21 cellular contexts compared by ENCODE assay signal in genomic region chr17:42305543-42306384, GRCh38. TPM values are rescaled to one million over a fixed set of nuclear protein-coding genes. Genes with fewer than 3 reads are reported as not detected.
A peak's percentile ranks its signal among the peaks of the same experiment; 100 is the strongest.
DNase-seq lines count a peak whose midpoint lies in the region; ATAC-seq, FAIRE-seq and TF ChIP-seq lines count a peak whose summit lies in the region.
"Had no signal": no experiment of that assay in that cellular context is flagged by ENCODE, and none has a peak within 500 bp of the region (broad histone marks: within the 10 kb centered on the region; RNA-seq: fewer than 3 reads in every experiment).

No MANE protein-coding gene starts in this region.

- SMC1A ChIA-PET in GM12878 (lab: Charles Lee; ENCODE audit: uncharacterized antibody, unreplicated experiment), result no interaction called here

- no peaks in the 10 kb centered on the region for H3K79me1 ChIP-seq in IMR-90 (ENCODE audit: low read depth in 1 of 2, low read length in 2 of 2)

- peaks cover 23 to 45% of the 10 kb centered on the region in 2 donors for H3K36me3 Mint-ChIP-seq in activated T-cell treated with anti-CD3 and anti-CD28 coated beads, Interleukin-2, amount 50 U/mL, for 72 hours (ENCODE audit: insufficient read depth in 2 of 2)

- H2AFZ ChIP-seq in IMR-90 (replicated peaks; ENCODE audit: low read length, poor library complexity) (no peak overlapping the region), GM12878 (ENCODE audit: control insufficient read depth, low read depth, low read length) (no peak overlapping the region)

- no peaks in the 10 kb centered on the region for H3K9me1 ChIP-seq in IMR-90 (ENCODE audit: insufficient read depth, low read length)

- peak overlapping the region; percentile 15 for H2AK9ac ChIP-seq in IMR-90 (replicated peaks; ENCODE audit: low read depth, low read length, poor library complexity)

- H3K27ac Mint-ChIP-seq in activated T-cell treated with anti-CD3 and anti-CD28 coated beads, Interleukin-2, amount 50 U/mL, for 72 hours, result peak overlapping the region; percentile 64
- H3K27ac Mint-ChIP-seq: activated B cell treated with CpG ODN at 0.5 μM for 24 hours had no signal

- H3K9me3 ChIP-seq in IMR-90 (ENCODE audit: control insufficient read depth, insufficient read depth, low read length), result no peaks in the 10 kb centered on the region
- H3K9me3 ChIP-seq in GM12878 (replicated peaks; ENCODE audit: control insufficient read depth, insufficient read depth, low read length), result no peaks in the 10 kb centered on the region
- no peaks in the 10 kb centered on the region for H3K9me3 ChIP-seq in gastrocnemius medialis
- H3K9me3 ChIP-seq: gastroesophageal sphincter, right atrium auricular region, uterus had no signal

- H3K4me3 ChIP-seq in IMR-90 (ENCODE audit: insufficient read depth, low read depth, low read length) (no peak overlapping the region), GM12878 (no peak overlapping the region), gastrocnemius medialis (no peak overlapping the region)
- H3K4me3 ChIP-seq: gastroesophageal sphincter, right atrium auricular region, uterus had no signal

- RAD21 ChIA-PET in GM12878 (lab: Charles Lee; ENCODE audit: unreplicated experiment), result interaction anchor here (0.6 kb wide), 1 partner anchor 602 kb away, joined by 3 read pairs; no protein-coding TSS in a partner anchor

- no peak overlapping the region for H3K4ac ChIP-seq in IMR-90 (ENCODE audit: low read depth, low read length)

- TF ChIP-seq EP300 in GM12878 (IDR thresholded peaks at IDR 0.05; ENCODE audit: borderline replicate concordance in 1 of 2, control insufficient read depth in 1 of 2, low read depth in 2 of 2, low read length in 2 of 2), result no peak

- H3K4me1 ChIP-seq in IMR-90 (ENCODE audit: control insufficient read depth, insufficient read depth, low read length), result peaks cover 1% of the 10 kb centered on the region; the same call in 1 of the 2 replicates
- H3K4me1 ChIP-seq in GM12878 (ENCODE audit: control insufficient read depth, insufficient read depth, low read length), result 0 out of 2 replicates have a peak, but pooled peaks cover 5% of the 10 kb centered on the region
- H3K4me1 ChIP-seq in gastrocnemius medialis, result peaks cover 0 to under 1% of the 10 kb centered on the region in 2 donors

- CTCF ChIA-PET in IMR-90 (lab: Yijun Ruan, JAX) (no interaction called here), GM12878 (lab: Yijun Ruan, JAX) (no interaction called here)

- no peak overlapping the region for H4K8ac ChIP-seq in IMR-90 (ENCODE audit: low read depth in 2 of 2, low read length in 2 of 2)

- H3K4me3 Mint-ChIP-seq in activated T-cell treated with anti-CD3 and anti-CD28 coated beads, Interleukin-2, amount 50 U/mL, for 72 hours, result peak overlapping the region; percentile 10 to 16
- H3K4me3 Mint-ChIP-seq: activated B cell treated with CpG ODN at 0.5 μM for 24 hours; CD8-positive, alpha-beta memory T cell; central memory CD8-positive, alpha-beta T cell had no signal

- no peaks in the 10 kb centered on the region for H4K20me1 ChIP-seq in IMR-90 (ENCODE audit: insufficient read depth, low read length)
- no peaks in the 10 kb centered on the region for H4K20me1 ChIP-seq in GM12878 (ENCODE audit: control insufficient read depth, insufficient read depth)

- no peak overlapping the region for H2BK20ac ChIP-seq in IMR-90 (ENCODE audit: low read depth, low read length)

- no peak overlapping the region for H4K91ac ChIP-seq in IMR-90 (ENCODE audit: insufficient read depth, low read depth, low read length)

- H3K9ac ChIP-seq in IMR-90 (ENCODE audit: low read depth, low read length) (no peak overlapping the region), GM12878 (ENCODE audit: control insufficient read depth, insufficient read depth, low read length) (no peak overlapping the region)

- intact Hi-C loops in IMR-90 (cut with micrococcal nuclease) (no loop called here), GM12878 (cut with micrococcal nuclease; ENCODE audit: unreplicated experiment) (no loop called here), gastrocnemius medialis (cut with DNase I; ENCODE audit: low total_unique reads) (no loop called here)

- no peak overlapping the region for H3K18ac ChIP-seq in IMR-90 (ENCODE audit: low read depth, low read length)

- H3K23ac ChIP-seq in IMR-90 (ENCODE audit: low read depth, low read length), result no peak overlapping the region

- H3K27me3 Mint-ChIP-seq in activated T-cell treated with anti-CD3 and anti-CD28 coated beads, Interleukin-2, amount 50 U/mL, for 72 hours (ENCODE audit: low read depth), result no peaks in the 10 kb centered on the region
- H3K27me3 Mint-ChIP-seq: activated B cell treated with CpG ODN at 0.5 μM for 24 hours; CD8-positive, alpha-beta memory T cell; central memory CD8-positive, alpha-beta T cell had no signal

- TF ChIP-seq POLR2A in IMR-90 (IDR thresholded peaks at IDR 0.05; ENCODE audit: low read depth, low read length), result no peak
- peak; percentile 4; the same call in 1 of the 2 replicates for TF ChIP-seq POLR2A in GM12878 (IDR thresholded peaks at IDR 0.05; ENCODE audit: low read depth, low read length)
- TF ChIP-seq POLR2A in gastrocnemius medialis (IDR thresholded peaks at IDR 0.05), result no peak

- no peaks in the 10 kb centered on the region for H3K79me2 ChIP-seq in GM12878 (ENCODE audit: control insufficient read depth, insufficient read depth, low read length)

- no peak overlapping the region for H3K27ac ChIP-seq in IMR-90 (ENCODE audit: insufficient read depth, low read length)
- no peak overlapping the region for H3K27ac ChIP-seq in GM12878 (ENCODE audit: control insufficient read depth, insufficient read depth)
- H3K27ac ChIP-seq in gastrocnemius medialis, result no peak overlapping the region
- H3K27ac ChIP-seq: gastroesophageal sphincter, right atrium auricular region, uterus had no signal

- H3K56ac ChIP-seq in IMR-90 (ENCODE audit: extremely low read depth, insufficient read depth, low read length), result no peak overlapping the region

- no peak overlapping the region for H2AK5ac ChIP-seq in IMR-90 (ENCODE audit: low read depth, low read length)

- dilution Hi-C loops in IMR-90 (cut with HindIII; ENCODE audit: low sequenced_read_pairs, unreplicated experiment), result no loop called here

- H3K4me2 ChIP-seq in IMR-90 (ENCODE audit: low read depth, low read length) (no peak overlapping the region), GM12878 (ENCODE audit: control insufficient read depth, insufficient read depth) (no peak overlapping the region)

- in situ Hi-C loops in IMR-90 (cut with MboI; ENCODE audit: low sequenced_read_pairs) (no loop called here), GM12878 (cut with MboI) (no loop called here), gastrocnemius medialis (cut with MboI; ENCODE audit: low sequenced_read_pairs in 4 of 4) (no loop called here)

- H2BK120ac ChIP-seq in IMR-90 (ENCODE audit: low read depth, low read length), result no peak overlapping the region

- H4K5ac ChIP-seq in IMR-90 (ENCODE audit: low read depth, low read length), result no peak overlapping the region

- no peaks in the 10 kb centered on the region for H3K9me3 Mint-ChIP-seq in activated T-cell treated with anti-CD3 and anti-CD28 coated beads, Interleukin-2, amount 50 U/mL, for 72 hours
- H3K9me3 Mint-ChIP-seq: activated B cell treated with CpG ODN at 0.5 μM for 24 hours; CD8-positive, alpha-beta memory T cell; central memory CD8-positive, alpha-beta T cell had no signal

- H3K27me3 ChIP-seq in IMR-90 (ENCODE audit: control insufficient read depth, insufficient read depth, low read length), result no peaks in the 10 kb centered on the region
- no peaks in the 10 kb centered on the region for H3K27me3 ChIP-seq in GM12878 (replicated peaks in 1 of 2; ENCODE audit: control insufficient read depth in 2 of 2, insufficient read depth in 2 of 2, low read length in 1 of 2)
- no peaks in the 10 kb centered on the region for H3K27me3 ChIP-seq in gastrocnemius medialis
- H3K27me3 ChIP-seq: gastroesophageal sphincter, right atrium auricular region, uterus had no signal

- no peak overlapping the region for H2BK5ac ChIP-seq in IMR-90 (ENCODE audit: low read depth, low read length, poor library complexity, severe bottlenecking)

- no TSS peak for BruUV-seq in IMR-90 (replicated peaks; lab: Mats Ljungman, UMichigan)
- BruUV-seq in GM12878 (replicated peaks; lab: Mats Ljungman, UMichigan), result no TSS peak

- 100% methylated on average over 4 of the region's 18 CpGs; no CpG with 5 or more reads in 1 of the 2 experiments for WGBS in IMR-90 (ENCODE audit: extremely low coverage in 2 of 2, insufficient read length in 1 of 2), 2 experiments
- WGBS in GM12878 (ENCODE audit: insufficient coverage, insufficient replicate concordance, low lambda C conversion rate, missing lambda C conversion rate), result 96% methylated on average over 15 of the region's 18 CpGs

- H3K36me3 ChIP-seq in IMR-90 (ENCODE audit: control insufficient read depth, insufficient read depth, low read length) (peaks cover 20% of the 10 kb centered on the region), GM12878 (ENCODE audit: control insufficient read depth in 2 of 2, insufficient read depth in 2 of 2, low read length in 1 of 2) (peaks cover 2 to 21% of the 10 kb centered on the region in 2 experiments; a peak in 3 of 4 replicates), gastrocnemius medialis (peaks cover 0 to 66% of the 10 kb centered on the region in 2 donors)
- H3K36me3 ChIP-seq: uterus had no signal

- DNase-seq in activated T-cell treated with anti-CD3 and anti-CD28 coated beads, Interleukin-2, amount 50 U/mL, for 72 hours, result no peak
- DNase-seq in activated T-cell treated with anti-CD3 and anti-CD28 coated beads, Interleukin-2, amount 50 U/mL, for 48 hours, result no peak
- DNase-seq in IMR-90 (no peak), GM12878 (ENCODE audit: low read depth, low spot score) (no peak), gastrocnemius medialis (no peak), retina (no peak)
- DNase-seq: activated B cell treated with CpG ODN at 0.5 μM for 24 hours, amygdala, left cardiac atrium, midbrain, MM.1S, NCI-H2081, NCI-H510A treated with DMSO at 0.1 percent for 48 hours, uterus had no signal

- TF ChIP-seq CTCF in IMR-90 (conservative IDR thresholded peaks at IDR 0.05; ENCODE audit: low read depth, low read length) (no peak), GM12878 (IDR thresholded peaks at IDR 0.05 in 2 of 3, conservative IDR thresholded peaks at IDR 0.05 in 1 of 3; ENCODE audit: control insufficient read depth in 2 of 3, extremely low read depth in 1 of 3, insufficient read depth in 1 of 3, low read depth in 3 of 3, low read length in 3 of 3) (no peak), gastrocnemius medialis (IDR thresholded peaks at IDR 0.05 in 4 of 5, conservative IDR thresholded peaks at IDR 0.05 in 1 of 5) (no peak)

- POLR2A ChIA-PET in IMR-90 (lab: Charles Lee; ENCODE audit: unreplicated experiment), result no interaction called here
- POLR2A ChIA-PET in GM12878 (lab: Charles Lee), result no interaction called here

- peak; percentile 12 to 17 for ATAC-seq in activated T-cell treated with anti-CD3 and anti-CD28 coated beads, Interleukin-2, amount 50 U/mL, for 72 hours (replicated peaks in 1 of 2)
- ATAC-seq in IMR-90 (ENCODE audit: low read depth), result no peak
- ATAC-seq in GM12878, result no peak
- peak; percentile 88 for ATAC-seq in gastrocnemius medialis
- no peak for ATAC-seq in HG03159 (IDR thresholded peaks at IDR 0.05; ENCODE audit: unreplicated experiment)
- no peak for ATAC-seq in HG03521 (IDR thresholded peaks at IDR 0.05; ENCODE audit: unreplicated experiment)
- ATAC-seq: gastroesophageal sphincter, left cardiac atrium had no signal

- no peak overlapping the region for H2BK15ac ChIP-seq in IMR-90 (ENCODE audit: low read depth, low read length)

- no peak for FAIRE-seq in GM12878 (lab: Jason Lieb, UNC)
- FAIRE-seq: GM18507 had no signal

- TF ChIP-seq RAD21 in IMR-90 (IDR thresholded peaks at IDR 0.05; ENCODE audit: low read length) (no peak), GM12878 (IDR thresholded peaks at IDR 0.05; ENCODE audit: insufficient read depth, low read depth, low read length) (no peak)

- no peak overlapping the region for H3K14ac ChIP-seq in IMR-90 (replicated peaks; ENCODE audit: low read depth, low read length)

- H3K4me1 Mint-ChIP-seq in activated T-cell treated with anti-CD3 and anti-CD28 coated beads, Interleukin-2, amount 50 U/mL, for 72 hours (ENCODE audit: low read depth), result peaks cover 77% of the 10 kb centered on the region

RNA-seq across cellular contexts. Expression of gene STAT5A, which starts 17.5 kb away (rescaled TPM):
- total RNA-seq in activated T-cell treated with anti-CD3 and anti-CD28 coated beads, Interleukin-2, amount 50 U/mL, for 72 hours, result 100 to 1,000 TPM; 243 to 264 TPM
- total RNA-seq in IMR-90 (2012; rRNA removed), result 1.3 and 1.4 TPM in 2 replicates
- polyA plus RNA-seq in IMR-90 (2012; rRNA removed), result 1.4 and 1.5 TPM in 2 replicates
- 1.9 and 2.0 TPM in 2 replicates for polyA plus RNA-seq in IMR-90 (2012; cell fraction: cytosol; rRNA removed)
- 5.2 and 5.6 TPM in 2 replicates for polyA plus RNA-seq in IMR-90 (2012; cell fraction: nucleus; rRNA removed; ENCODE audit: low replicate concordance)
- total RNA-seq in GM12878 (2013; cell fraction: nucleolus; rRNA removed), result 130 and 152 TPM in 2 replicates
- 71.1 and 81.1 TPM in 2 replicates for total RNA-seq in GM12878 (2014; rRNA removed)
- total RNA-seq in GM12878 (2014; rRNA removed; fragmentation: Illumina TruSeq; extraction: Trizol), result 25.6 and 26.1 TPM in 2 replicates
- 78.9 and 86.4 TPM in 2 replicates for total RNA-seq in GM12878 (2021)
- 18.4 TPM for polyA plus RNA-seq in GM12878 (2011; ENCODE audit: low read depth)
- polyA plus RNA-seq in GM12878 (2011; rRNA removed), result 24.8 and 41.2 TPM in 2 replicates
- 45.7 and 47.5 TPM in 2 replicates for polyA plus RNA-seq in GM12878 (2011; cell fraction: cytosol; rRNA removed)
- 167 and 182 TPM in 2 replicates for polyA plus RNA-seq in GM12878 (2011; cell fraction: nucleus; rRNA removed)
- polyA plus RNA-seq in GM12878 (2012), result 51.7 TPM in 2 replicates
- 64.7 and 66.2 TPM in 2 replicates for polyA plus RNA-seq in GM12878 (2014; fragmentation: Illumina TruSeq; extraction: Trizol)
- polyA plus RNA-seq in GM12878 (2014; fragmentation: Nextera tagmentation; extraction: Ambion mirVana), result 10 to 100 TPM; 14.8 to 24.0 TPM
- polyA plus RNA-seq in GM12878 (2014; rRNA removed), result 51.4 and 54.6 TPM in 2 replicates
- polyA plus RNA-seq in GM12878 (2016; fragmentation: Nextera tagmentation; extraction: Ambion mirVana), result 10 to 100 TPM; 36.6 to 41.8 TPM
- 63.8 and 74.0 TPM in 2 replicates for polyA minus RNA-seq in GM12878 (2011; rRNA and poly(A)+ RNA removed)
- polyA minus RNA-seq in GM12878 (2011; cell fraction: cytosol; rRNA and poly(A)+ RNA removed), result 31.0 and 31.7 TPM in 2 replicates
- 39.9 and 62.0 TPM in 2 replicates for polyA minus RNA-seq in GM12878 (2011; cell fraction: nucleus; rRNA and poly(A)+ RNA removed)
- total RNA-seq in gastrocnemius medialis, result 10 to 100 TPM; 36.0 to 87.0 (median 60.7) TPM

RNA-seq across cellular contexts. Expression of gene STAT5B, which starts 29.6 kb away (rescaled TPM):
- total RNA-seq in activated T-cell treated with anti-CD3 and anti-CD28 coated beads, Interleukin-2, amount 50 U/mL, for 72 hours, result 100 to 1,000 TPM; 252 to 269 TPM
- total RNA-seq in IMR-90 (2012; rRNA removed) (21.7 and 24.4 TPM in 2 replicates), GM12878 (2014; rRNA removed) (54.0 and 58.5 TPM in 2 replicates), GM12878 (2014; rRNA removed; fragmentation: Illumina TruSeq; extraction: Trizol) (37.1 and 38.1 TPM in 2 replicates), GM12878 (2021) (66.6 and 69.6 TPM in 2 replicates), gastrocnemius medialis (100 to 1,000 TPM in 1 of 4 donors, 10 to 100 TPM in 3; 77.3 to 150 (median 80.7) TPM)
- polyA plus RNA-seq in IMR-90 (2012; rRNA removed) (28.7 and 29.6 TPM in 2 replicates), GM12878 (2011; rRNA removed) (46.0 and 52.8 TPM in 2 replicates), GM12878 (2014; fragmentation: Illumina TruSeq; extraction: Trizol) (57.8 and 60.2 TPM in 2 replicates), GM12878 (2014; fragmentation: Nextera tagmentation; extraction: Ambion mirVana) (10 to 100 TPM; 11.0 to 11.8 TPM), GM12878 (2014; rRNA removed) (56.9 and 59.2 TPM in 2 replicates), GM12878 (2016; fragmentation: Nextera tagmentation; extraction: Ambion mirVana) (10 to 100 TPM; 38.8 to 40.6 TPM)
- polyA plus RNA-seq in IMR-90 (2012; cell fraction: cytosol; rRNA removed), result 11.6 and 14.8 TPM in 2 replicates
- 95.5 and 119 TPM in 2 replicates for polyA plus RNA-seq in IMR-90 (2012; cell fraction: nucleus; rRNA removed; ENCODE audit: low replicate concordance)
- 80.4 and 88.9 TPM in 2 replicates for total RNA-seq in GM12878 (2013; cell fraction: nucleolus; rRNA removed)
- polyA plus RNA-seq in GM12878 (2011; ENCODE audit: low read depth), result 22.5 TPM
- 41.9 and 44.7 TPM in 2 replicates for polyA plus RNA-seq in GM12878 (2011; cell fraction: cytosol; rRNA removed)
- polyA plus RNA-seq in GM12878 (2011; cell fraction: nucleus; rRNA removed), result 70.8 and 85.5 TPM in 2 replicates
- polyA plus RNA-seq in GM12878 (2012), result 33.3 and 39.8 TPM in 2 replicates
- 38.7 and 49.0 TPM in 2 replicates for polyA minus RNA-seq in GM12878 (2011; rRNA and poly(A)+ RNA removed)
- polyA minus RNA-seq in GM12878 (2011; cell fraction: cytosol; rRNA and poly(A)+ RNA removed), result 18.0 and 18.9 TPM in 2 replicates
- 15.6 and 24.7 TPM in 2 replicates for polyA minus RNA-seq in GM12878 (2011; cell fraction: nucleus; rRNA and poly(A)+ RNA removed)

Comparison
In these comparisons a context has a peak if more than half of its experiments do, and no peak if none do; other contexts are left out.
1. ATAC-seq: peak in activated T-cell treated with anti-CD3 and anti-CD28 coated beads, Interleukin-2, amount 50 U/mL, for 72 hours (2 of 2) and gastrocnemius medialis (2 of 2); none in IMR-90 (single experiment), GM12878 (single experiment), HG03159 (single experiment) and HG03521 (single experiment).
2. RNA of gene STAT5A, which starts 17.5 kb away (total RNA-seq): 243 to 264 TPM in activated T-cell treated with anti-CD3 and anti-CD28 coated beads, Interleukin-2, amount 50 U/mL, for 72 hours, 25.6 to 152 TPM in GM12878 and 36.0 to 87.0 TPM in gastrocnemius medialis; 1.3 to 1.4 TPM in IMR-90; every median in the first group is over 10 times any median in the second.